Comparison of ENCODE assay signal across 10 cellular contexts in genomic region chr4:98601719-98602118, GRCh38. TPM values are rescaled to one million over a fixed set of nuclear protein-coding genes. Genes with fewer than 3 reads are reported as not detected.
DNase-seq lines count a peak whose midpoint lies in the region; ATAC-seq and TF ChIP-seq lines count a peak whose summit lies in the region.
"Had no signal": no experiment of that assay in that cellular context is flagged by ENCODE, and none has a peak within 500 bp of the region (broad histone marks: within the 10 kb centered on the region; RNA-seq: fewer than 3 reads in every experiment).

No MANE protein-coding gene starts in this region.

- H3K9me3 ChIP-seq in sigmoid colon: peaks cover 0 to 4% (median 0%) of the 10 kb centered on the region in 4 donors

- DNase-seq in T-helper 2 cell treated with Interferon-gamma antibody and Interleukin-4, amounts not matched to agents 5 μg/mL and 100 μg/mL, for 36 hours (ENCODE audit: low spot score): peak; percentile 45
- peak; percentile 32 for DNase-seq in fibroblast of villous mesenchyme (ENCODE audit: low read depth)
- no peak for DNase-seq in NCI-H524 (lab: John Stamatoyannopoulos, UW)
- DNase-seq in sigmoid colon: no peak
- DNase-seq in cerebellar nuclear complex (lab: John Stamatoyannopoulos, UW): no peak
- no peak for DNase-seq in COLO829 (ENCODE audit: low spot score)
- DNase-seq: naive B cell, NCI-H446 treated with DMSO at 0.1 percent for 48 hours had no signal

- intact Hi-C loops in sigmoid colon (cut with DNase I): no loop called here

- no peak for TF ChIP-seq POLR2A in sigmoid colon (IDR thresholded peaks at IDR 0.05)

- TF ChIP-seq EP300 in sigmoid colon (IDR thresholded peaks at IDR 0.05): no peak

- H3K27ac ChIP-seq in sigmoid colon: no peak overlapping the region

- peak overlapping the region; percentile 77 for H3K27ac Mint-ChIP-seq in T-helper 2 cell treated with Interferon-gamma antibody and Interleukin-4, amounts not matched to agents 5 μg/mL and 100 μg/mL, for 36 hours

- H3K36me3 Mint-ChIP-seq in T-helper 2 cell treated with Interferon-gamma antibody and Interleukin-4, amounts not matched to agents 5 μg/mL and 100 μg/mL, for 36 hours (ENCODE audit: low read depth): peaks cover 34% of the 10 kb centered on the region

- no peaks in the 10 kb centered on the region for H3K27me3 ChIP-seq in sigmoid colon

- peak overlapping the region; percentile 67 for H3K4me3 Mint-ChIP-seq in T-helper 2 cell treated with Interferon-gamma antibody and Interleukin-4, amounts not matched to agents 5 μg/mL and 100 μg/mL, for 36 hours
- H3K4me3 Mint-ChIP-seq: naive B cell had no signal

- peak; percentile 72 for ATAC-seq in GM18502 (IDR thresholded peaks at IDR 0.05; ENCODE audit: poor library complexity, unreplicated experiment)
- peak; percentile 65 for ATAC-seq in HG02571 (IDR thresholded peaks at IDR 0.05; ENCODE audit: unreplicated experiment)

- H3K4me3 ChIP-seq in fibroblast of villous mesenchyme (ENCODE audit: low read depth, low read length) (no peak overlapping the region), sigmoid colon (no peak overlapping the region)

- TF ChIP-seq CTCF in fibroblast of villous mesenchyme (IDR thresholded peaks at IDR 0.05; ENCODE audit: insufficient read depth, low read depth, low read length) (no peak), sigmoid colon (IDR thresholded peaks at IDR 0.05) (no peak)

- WGBS in sigmoid colon, 2 donors: 64 to 74% methylated on average over 3 of the region's 3 CpGs

- no peaks in the 10 kb centered on the region for H3K27me3 Mint-ChIP-seq in T-helper 2 cell treated with Interferon-gamma antibody and Interleukin-4, amounts not matched to agents 5 μg/mL and 100 μg/mL, for 36 hours (ENCODE audit: low read depth)
- H3K27me3 Mint-ChIP-seq: naive B cell had no signal

- peaks cover 0 to 5% (median 0%) of the 10 kb centered on the region in 4 donors for H3K4me1 ChIP-seq in sigmoid colon

- peaks cover 49% of the 10 kb centered on the region for H3K4me1 Mint-ChIP-seq in T-helper 2 cell treated with Interferon-gamma antibody and Interleukin-4, amounts not matched to agents 5 μg/mL and 100 μg/mL, for 36 hours (ENCODE audit: low read depth)

- no peaks in the 10 kb centered on the region for H3K36me3 ChIP-seq in sigmoid colon

- H3K9me3 Mint-ChIP-seq in T-helper 2 cell treated with Interferon-gamma antibody and Interleukin-4, amounts not matched to agents 5 μg/mL and 100 μg/mL, for 36 hours: peaks cover 32% of the 10 kb centered on the region

RNA-seq across cellular contexts. Expression of gene TSPAN5, which starts 56.7 kb away (rescaled TPM):
- 46.1 and 50.5 TPM in 2 replicates for total RNA-seq in fibroblast of villous mesenchyme
- total RNA-seq in sigmoid colon: 10 to 100 TPM; 11.2 to 18.6 (median 13.5) TPM
- polyA plus RNA-seq in sigmoid colon: 1 to 10 TPM; 1.2 to 4.4 (median 1.8) TPM

Comparison
In these comparisons a context has a peak if more than half of its experiments do, and no peak if none do; other contexts are left out.
1. DNase-seq: peak in T-helper 2 cell treated with Interferon-gamma antibody and Interleukin-4, amounts not matched to agents 5 μg/mL and 100 μg/mL, for 36 hours (single experiment) and fibroblast of villous mesenchyme (single experiment); none in NCI-H524 (0 of 2), sigmoid colon (single experiment), cerebellar nuclear complex (0 of 2) and COLO829 (single experiment).